ENCODE assay signal across 1 cellular context in the genomic region with DNA sequence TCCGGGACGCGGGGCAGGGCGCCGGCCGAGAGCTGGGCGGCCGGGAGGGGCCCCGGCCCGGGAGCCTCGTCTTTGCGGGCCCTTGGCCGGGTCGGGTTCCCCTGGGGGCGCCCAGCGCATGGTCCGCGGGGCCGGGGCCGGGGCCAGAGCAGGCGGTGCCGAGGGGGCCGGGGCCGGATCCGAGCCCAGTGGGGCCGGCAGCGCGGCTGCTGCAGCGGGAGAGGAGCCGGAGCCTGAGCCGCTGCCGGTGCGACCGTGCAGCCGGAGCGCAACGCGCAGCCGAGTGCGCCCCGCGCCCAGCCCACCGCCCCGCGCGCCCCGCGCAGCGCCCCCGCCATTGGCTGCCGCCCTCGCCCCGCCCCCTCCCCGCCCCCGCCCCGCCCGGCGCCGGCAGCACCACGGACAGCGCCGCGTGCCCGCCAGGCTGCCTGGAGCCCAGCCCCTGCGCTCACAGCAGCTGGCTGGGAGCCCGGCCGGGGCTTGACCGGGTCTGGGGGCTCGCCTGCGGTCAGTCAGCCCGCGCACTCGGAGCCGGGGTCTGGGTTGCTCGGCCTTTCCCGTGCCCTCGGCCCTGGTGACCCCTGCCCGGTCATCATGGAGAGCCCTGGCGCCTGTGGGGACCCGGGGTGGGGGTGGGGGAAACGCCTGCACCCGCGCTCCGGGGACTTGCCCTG.
A peak's percentile ranks its signal among the peaks of the same experiment; 100 is the strongest.
TF ChIP-seq lines count a peak whose summit lies in the region.

A gene (minus strand): TSS at position 287 of the 674 bp plus-strand sequence. CDS start 308 bp downstream, outside the sequence.

TF ChIP-seq in HepG2, 621 proteins besides CTCF, POLR2A, EP300 and RAD21 (continued from another document and continues in another):
- TF ChIP-seq, protein P1, sequence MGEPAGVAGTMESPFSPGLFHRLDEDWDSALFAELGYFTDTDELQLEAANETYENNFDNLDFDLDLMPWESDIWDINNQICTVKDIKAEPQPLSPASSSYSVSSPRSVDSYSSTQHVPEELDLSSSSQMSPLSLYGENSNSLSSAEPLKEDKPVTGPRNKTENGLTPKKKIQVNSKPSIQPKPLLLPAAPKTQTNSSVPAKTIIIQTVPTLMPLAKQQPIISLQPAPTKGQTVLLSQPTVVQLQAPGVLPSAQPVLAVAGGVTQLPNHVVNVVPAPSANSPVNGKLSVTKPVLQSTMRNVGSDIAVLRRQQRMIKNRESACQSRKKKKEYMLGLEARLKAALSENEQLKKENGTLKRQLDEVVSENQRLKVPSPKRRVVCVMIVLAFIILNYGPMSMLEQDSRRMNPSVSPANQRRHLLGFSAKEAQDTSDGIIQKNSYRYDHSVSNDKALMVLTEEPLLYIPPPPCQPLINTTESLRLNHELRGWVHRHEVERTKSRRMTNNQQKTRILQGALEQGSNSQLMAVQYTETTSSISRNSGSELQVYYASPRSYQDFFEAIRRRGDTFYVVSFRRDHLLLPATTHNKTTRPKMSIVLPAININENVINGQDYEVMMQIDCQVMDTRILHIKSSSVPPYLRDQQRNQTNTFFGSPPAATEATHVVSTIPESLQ (CRISPR knock-in tag; conservative IDR thresholded peaks at IDR 0.05): 0 out of 2 replicates have a peak, but pooled peaks have one; percentile 86
- TF ChIP-seq CREB1 (IDR thresholded peaks at IDR 0.05): no peak
- TF ChIP-seq CREB1 (CRISPR knock-in tag; IDR thresholded peaks at IDR 0.05): no peak
- TF ChIP-seq, protein P2, sequence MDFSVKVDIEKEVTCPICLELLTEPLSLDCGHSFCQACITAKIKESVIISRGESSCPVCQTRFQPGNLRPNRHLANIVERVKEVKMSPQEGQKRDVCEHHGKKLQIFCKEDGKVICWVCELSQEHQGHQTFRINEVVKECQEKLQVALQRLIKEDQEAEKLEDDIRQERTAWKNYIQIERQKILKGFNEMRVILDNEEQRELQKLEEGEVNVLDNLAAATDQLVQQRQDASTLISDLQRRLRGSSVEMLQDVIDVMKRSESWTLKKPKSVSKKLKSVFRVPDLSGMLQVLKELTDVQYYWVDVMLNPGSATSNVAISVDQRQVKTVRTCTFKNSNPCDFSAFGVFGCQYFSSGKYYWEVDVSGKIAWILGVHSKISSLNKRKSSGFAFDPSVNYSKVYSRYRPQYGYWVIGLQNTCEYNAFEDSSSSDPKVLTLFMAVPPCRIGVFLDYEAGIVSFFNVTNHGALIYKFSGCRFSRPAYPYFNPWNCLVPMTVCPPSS (IDR thresholded peaks at IDR 0.05): no peak
- TF ChIP-seq, protein P3, sequence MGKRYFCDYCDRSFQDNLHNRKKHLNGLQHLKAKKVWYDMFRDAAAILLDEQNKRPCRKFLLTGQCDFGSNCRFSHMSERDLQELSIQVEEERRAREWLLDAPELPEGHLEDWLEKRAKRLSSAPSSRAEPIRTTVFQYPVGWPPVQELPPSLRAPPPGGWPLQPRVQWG (CRISPR knock-in tag; IDR thresholded peaks at IDR 0.05; ENCODE audit: borderline replicate concordance, low read depth): no peak
- peak; percentile 49; the same call in 1 of the 2 replicates for TF ChIP-seq ZBTB7B (CRISPR knock-in tag; IDR thresholded peaks at IDR 0.05)
- TF ChIP-seq, protein P4, sequence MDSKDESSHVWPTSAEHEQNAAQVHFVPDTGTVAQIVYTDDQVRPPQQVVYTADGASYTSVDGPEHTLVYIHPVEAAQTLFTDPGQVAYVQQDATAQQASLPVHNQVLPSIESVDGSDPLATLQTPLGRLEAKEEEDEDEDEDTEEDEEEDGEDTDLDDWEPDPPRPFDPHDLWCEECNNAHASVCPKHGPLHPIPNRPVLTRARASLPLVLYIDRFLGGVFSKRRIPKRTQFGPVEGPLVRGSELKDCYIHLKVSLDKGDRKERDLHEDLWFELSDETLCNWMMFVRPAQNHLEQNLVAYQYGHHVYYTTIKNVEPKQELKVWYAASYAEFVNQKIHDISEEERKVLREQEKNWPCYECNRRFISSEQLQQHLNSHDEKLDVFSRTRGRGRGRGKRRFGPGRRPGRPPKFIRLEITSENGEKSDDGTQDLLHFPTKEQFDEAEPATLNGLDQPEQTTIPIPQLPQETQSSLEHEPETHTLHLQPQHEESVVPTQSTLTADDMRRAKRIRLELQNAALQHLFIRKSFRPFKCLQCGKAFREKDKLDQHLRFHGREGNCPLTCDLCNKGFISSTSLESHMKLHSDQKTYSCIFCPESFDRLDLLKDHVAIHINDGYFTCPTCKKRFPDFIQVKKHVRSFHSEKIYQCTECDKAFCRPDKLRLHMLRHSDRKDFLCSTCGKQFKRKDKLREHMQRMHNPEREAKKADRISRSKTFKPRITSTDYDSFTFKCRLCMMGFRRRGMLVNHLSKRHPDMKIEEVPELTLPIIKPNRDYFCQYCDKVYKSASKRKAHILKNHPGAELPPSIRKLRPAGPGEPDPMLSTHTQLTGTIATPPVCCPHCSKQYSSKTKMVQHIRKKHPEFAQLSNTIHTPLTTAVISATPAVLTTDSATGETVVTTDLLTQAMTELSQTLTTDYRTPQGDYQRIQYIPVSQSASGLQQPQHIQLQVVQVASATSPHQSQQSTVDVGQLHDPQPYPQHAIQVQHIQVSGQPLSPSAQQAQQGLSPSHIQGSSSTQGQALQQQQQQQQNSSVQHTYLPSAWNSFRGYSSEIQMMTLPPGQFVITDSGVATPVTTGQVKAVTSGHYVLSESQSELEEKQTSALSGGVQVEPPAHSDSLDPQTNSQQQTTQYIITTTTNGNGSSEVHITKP (CRISPR knock-in tag; IDR thresholded peaks at IDR 0.05; ENCODE audit: low read depth): no peak
- no peak for TF ChIP-seq HNRNPLL (IDR thresholded peaks at IDR 0.05; ENCODE audit: low read depth, low read length, poor library complexity, severe bottlenecking)
- TF ChIP-seq RARA (CRISPR knock-in tag; IDR thresholded peaks at IDR 0.05): peak; percentile 64
- TF ChIP-seq ZNF7 (CRISPR knock-in tag; IDR thresholded peaks at IDR 0.05): no peak
- no peak for TF ChIP-seq ZNF460 (CRISPR knock-in tag; IDR thresholded peaks at IDR 0.05; ENCODE audit: borderline replicate concordance)
- TF ChIP-seq SP2 (CRISPR knock-in tag; IDR thresholded peaks at IDR 0.05): no peak; the same call in 1 of the 2 replicates
- TF ChIP-seq, protein P5, sequence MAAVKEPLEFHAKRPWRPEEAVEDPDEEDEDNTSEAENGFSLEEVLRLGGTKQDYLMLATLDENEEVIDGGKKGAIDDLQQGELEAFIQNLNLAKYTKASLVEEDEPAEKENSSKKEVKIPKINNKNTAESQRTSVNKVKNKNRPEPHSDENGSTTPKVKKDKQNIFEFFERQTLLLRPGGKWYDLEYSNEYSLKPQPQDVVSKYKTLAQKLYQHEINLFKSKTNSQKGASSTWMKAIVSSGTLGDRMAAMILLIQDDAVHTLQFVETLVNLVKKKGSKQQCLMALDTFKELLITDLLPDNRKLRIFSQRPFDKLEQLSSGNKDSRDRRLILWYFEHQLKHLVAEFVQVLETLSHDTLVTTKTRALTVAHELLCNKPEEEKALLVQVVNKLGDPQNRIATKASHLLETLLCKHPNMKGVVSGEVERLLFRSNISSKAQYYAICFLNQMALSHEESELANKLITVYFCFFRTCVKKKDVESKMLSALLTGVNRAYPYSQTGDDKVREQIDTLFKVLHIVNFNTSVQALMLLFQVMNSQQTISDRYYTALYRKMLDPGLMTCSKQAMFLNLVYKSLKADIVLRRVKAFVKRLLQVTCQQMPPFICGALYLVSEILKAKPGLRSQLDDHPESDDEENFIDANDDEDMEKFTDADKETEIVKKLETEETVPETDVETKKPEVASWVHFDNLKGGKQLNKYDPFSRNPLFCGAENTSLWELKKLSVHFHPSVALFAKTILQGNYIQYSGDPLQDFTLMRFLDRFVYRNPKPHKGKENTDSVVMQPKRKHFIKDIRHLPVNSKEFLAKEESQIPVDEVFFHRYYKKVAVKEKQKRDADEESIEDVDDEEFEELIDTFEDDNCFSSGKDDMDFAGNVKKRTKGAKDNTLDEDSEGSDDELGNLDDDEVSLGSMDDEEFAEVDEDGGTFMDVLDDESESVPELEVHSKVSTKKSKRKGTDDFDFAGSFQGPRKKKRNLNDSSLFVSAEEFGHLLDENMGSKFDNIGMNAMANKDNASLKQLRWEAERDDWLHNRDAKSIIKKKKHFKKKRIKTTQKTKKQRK (IDR thresholded peaks at IDR 0.05; ENCODE audit: low read length): no peak
- TF ChIP-seq ZSCAN30 (CRISPR knock-in tag; IDR thresholded peaks at IDR 0.05): no peak
- TF ChIP-seq, protein P6, sequence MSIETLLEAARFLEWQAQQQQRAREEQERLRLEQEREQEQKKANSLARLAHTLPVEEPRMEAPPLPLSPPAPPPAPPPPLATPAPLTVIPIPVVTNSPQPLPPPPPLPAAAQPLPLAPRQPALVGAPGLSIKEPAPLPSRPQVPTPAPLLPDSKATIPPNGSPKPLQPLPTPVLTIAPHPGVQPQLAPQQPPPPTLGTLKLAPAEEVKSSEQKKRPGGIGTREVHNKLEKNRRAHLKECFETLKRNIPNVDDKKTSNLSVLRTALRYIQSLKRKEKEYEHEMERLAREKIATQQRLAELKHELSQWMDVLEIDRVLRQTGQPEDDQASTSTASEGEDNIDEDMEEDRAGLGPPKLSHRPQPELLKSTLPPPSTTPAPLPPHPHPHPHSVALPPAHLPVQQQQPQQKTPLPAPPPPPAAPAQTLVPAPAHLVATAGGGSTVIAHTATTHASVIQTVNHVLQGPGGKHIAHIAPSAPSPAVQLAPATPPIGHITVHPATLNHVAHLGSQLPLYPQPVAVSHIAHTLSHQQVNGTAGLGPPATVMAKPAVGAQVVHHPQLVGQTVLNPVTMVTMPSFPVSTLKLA (IDR thresholded peaks at IDR 0.05): no peak
- no peak for TF ChIP-seq ZNF644 (CRISPR knock-in tag; IDR thresholded peaks at IDR 0.05; ENCODE audit: low read depth)
- TF ChIP-seq ZNF598 (CRISPR knock-in tag; IDR thresholded peaks at IDR 0.05; ENCODE audit: borderline replicate concordance): 0 out of 2 replicates have a peak, but pooled peaks have one; percentile 30
- TF ChIP-seq NFE2L2 (IDR thresholded peaks at IDR 0.05; ENCODE audit: low read length): no peak
- TF ChIP-seq TBX3 (IDR thresholded peaks at IDR 0.05; ENCODE audit: borderline replicate concordance): 0 out of 2 replicates have a peak, but pooled peaks have one; percentile 2
- TF ChIP-seq ZNF883 (CRISPR knock-in tag; IDR thresholded peaks at IDR 0.05; ENCODE audit: not compliant biosample characterization): peak; percentile 89
- no peak for TF ChIP-seq ZEB1 (IDR thresholded peaks at IDR 0.05; ENCODE audit: insufficient replicate concordance, low read depth)
- TF ChIP-seq, protein P7, sequence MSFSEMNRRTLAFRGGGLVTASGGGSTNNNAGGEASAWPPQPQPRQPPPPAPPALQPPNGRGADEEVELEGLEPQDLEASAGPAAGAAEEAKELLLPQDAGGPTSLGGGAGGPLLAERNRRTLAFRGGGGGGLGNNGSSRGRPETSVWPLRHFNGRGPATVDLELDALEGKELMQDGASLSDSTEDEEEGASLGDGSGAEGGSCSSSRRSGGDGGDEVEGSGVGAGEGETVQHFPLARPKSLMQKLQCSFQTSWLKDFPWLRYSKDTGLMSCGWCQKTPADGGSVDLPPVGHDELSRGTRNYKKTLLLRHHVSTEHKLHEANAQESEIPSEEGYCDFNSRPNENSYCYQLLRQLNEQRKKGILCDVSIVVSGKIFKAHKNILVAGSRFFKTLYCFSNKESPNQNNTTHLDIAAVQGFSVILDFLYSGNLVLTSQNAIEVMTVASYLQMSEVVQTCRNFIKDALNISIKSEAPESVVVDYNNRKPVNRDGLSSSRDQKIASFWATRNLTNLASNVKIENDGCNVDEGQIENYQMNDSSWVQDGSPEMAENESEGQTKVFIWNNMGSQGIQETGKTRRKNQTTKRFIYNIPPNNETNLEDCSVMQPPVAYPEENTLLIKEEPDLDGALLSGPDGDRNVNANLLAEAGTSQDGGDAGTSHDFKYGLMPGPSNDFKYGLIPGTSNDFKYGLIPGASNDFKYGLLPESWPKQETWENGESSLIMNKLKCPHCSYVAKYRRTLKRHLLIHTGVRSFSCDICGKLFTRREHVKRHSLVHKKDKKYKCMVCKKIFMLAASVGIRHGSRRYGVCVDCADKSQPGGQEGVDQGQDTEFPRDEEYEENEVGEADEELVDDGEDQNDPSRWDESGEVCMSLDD (CRISPR knock-in tag; IDR thresholded peaks at IDR 0.05; ENCODE audit: borderline replicate concordance): no peak
- peak; percentile 56; the same call in 1 of the 2 replicates for TF ChIP-seq ESRRA (CRISPR knock-in tag; IDR thresholded peaks at IDR 0.05; ENCODE audit: low read depth)
- TF ChIP-seq, protein P8, sequence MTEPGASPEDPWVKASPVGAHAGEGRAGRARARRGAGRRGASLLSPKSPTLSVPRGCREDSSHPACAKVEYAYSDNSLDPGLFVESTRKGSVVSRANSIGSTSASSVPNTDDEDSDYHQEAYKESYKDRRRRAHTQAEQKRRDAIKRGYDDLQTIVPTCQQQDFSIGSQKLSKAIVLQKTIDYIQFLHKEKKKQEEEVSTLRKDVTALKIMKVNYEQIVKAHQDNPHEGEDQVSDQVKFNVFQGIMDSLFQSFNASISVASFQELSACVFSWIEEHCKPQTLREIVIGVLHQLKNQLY (CRISPR knock-in tag; IDR thresholded peaks at IDR 0.05): peak; percentile 41; the same call in 1 of the 2 replicates
- peak; percentile 31; the same call in 1 of the 2 replicates for TF ChIP-seq ZFY (CRISPR knock-in tag; IDR thresholded peaks at IDR 0.05)
- TF ChIP-seq ZNF3 (CRISPR knock-in tag; IDR thresholded peaks at IDR 0.05): no peak
- TF ChIP-seq ZNF614 (CRISPR knock-in tag; IDR thresholded peaks at IDR 0.05; ENCODE audit: borderline replicate concordance): peak; percentile 43; the same call in 1 of the 2 replicates
- TF ChIP-seq, protein P9, sequence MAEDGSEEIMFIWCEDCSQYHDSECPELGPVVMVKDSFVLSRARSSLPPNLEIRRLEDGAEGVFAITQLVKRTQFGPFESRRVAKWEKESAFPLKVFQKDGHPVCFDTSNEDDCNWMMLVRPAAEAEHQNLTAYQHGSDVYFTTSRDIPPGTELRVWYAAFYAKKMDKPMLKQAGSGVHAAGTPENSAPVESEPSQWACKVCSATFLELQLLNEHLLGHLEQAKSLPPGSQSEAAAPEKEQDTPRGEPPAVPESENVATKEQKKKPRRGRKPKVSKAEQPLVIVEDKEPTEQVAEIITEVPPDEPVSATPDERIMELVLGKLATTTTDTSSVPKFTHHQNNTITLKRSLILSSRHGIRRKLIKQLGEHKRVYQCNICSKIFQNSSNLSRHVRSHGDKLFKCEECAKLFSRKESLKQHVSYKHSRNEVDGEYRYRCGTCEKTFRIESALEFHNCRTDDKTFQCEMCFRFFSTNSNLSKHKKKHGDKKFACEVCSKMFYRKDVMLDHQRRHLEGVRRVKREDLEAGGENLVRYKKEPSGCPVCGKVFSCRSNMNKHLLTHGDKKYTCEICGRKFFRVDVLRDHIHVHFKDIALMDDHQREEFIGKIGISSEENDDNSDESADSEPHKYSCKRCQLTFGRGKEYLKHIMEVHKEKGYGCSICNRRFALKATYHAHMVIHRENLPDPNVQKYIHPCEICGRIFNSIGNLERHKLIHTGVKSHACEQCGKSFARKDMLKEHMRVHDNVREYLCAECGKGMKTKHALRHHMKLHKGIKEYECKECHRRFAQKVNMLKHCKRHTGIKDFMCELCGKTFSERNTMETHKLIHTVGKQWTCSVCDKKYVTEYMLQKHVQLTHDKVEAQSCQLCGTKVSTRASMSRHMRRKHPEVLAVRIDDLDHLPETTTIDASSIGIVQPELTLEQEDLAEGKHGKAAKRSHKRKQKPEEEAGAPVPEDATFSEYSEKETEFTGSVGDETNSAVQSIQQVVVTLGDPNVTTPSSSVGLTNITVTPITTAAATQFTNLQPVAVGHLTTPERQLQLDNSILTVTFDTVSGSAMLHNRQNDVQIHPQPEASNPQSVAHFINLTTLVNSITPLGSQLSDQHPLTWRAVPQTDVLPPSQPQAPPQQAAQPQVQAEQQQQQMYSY (CRISPR knock-in tag; IDR thresholded peaks at IDR 0.05): 0 out of 2 replicates have a peak, but pooled peaks have one; percentile 38
